In the genomic region with DNA sequence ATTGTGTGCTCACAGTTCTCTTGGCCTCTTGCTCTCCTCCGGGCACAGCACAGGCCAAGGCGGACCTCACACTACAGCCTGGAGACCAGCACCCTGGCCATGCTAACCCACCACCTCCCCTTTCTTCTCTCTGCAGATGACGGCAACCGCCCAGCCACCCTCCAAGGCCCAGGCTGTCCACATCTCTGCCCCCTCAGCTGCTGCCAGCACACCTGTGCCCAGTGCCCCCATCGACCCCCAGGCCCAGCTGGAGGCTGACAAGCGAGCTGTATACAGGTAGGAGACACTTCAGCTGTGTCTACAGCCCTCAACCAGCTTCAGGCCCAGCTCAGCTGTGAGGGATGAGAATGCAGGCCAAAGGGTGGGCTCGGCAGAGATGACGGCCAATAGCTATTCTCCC, we compare ENCODE assay signal across 1 cellular context.
TF ChIP-seq lines count a peak whose summit lies in the region.

No MANE protein-coding gene starts in this region.

TF ChIP-seq in H1, 55 proteins besides CTCF, POLR2A, EP300 and RAD21:
- TF ChIP-seq ASH2L (IDR thresholded peaks at IDR 0.05; ENCODE audit: low read length) (no peak), GTF2F1 (IDR thresholded peaks at IDR 0.05; ENCODE audit: borderline replicate concordance, low read depth, low read length) (no peak), SP4 (IDR thresholded peaks at IDR 0.05; ENCODE audit: low read length) (no peak), BCL11A (IDR thresholded peaks at IDR 0.05; ENCODE audit: low read depth in 2 of 2, low read length in 2 of 2) (no peak)
- TF ChIP-seq, protein P1, sequence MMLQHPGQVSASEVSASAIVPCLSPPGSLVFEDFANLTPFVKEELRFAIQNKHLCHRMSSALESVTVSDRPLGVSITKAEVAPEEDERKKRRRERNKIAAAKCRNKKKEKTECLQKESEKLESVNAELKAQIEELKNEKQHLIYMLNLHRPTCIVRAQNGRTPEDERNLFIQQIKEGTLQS (IDR thresholded peaks at IDR 0.05; ENCODE audit: insufficient read depth, low read depth, low read length), result no peak
